In the genomic region with DNA sequence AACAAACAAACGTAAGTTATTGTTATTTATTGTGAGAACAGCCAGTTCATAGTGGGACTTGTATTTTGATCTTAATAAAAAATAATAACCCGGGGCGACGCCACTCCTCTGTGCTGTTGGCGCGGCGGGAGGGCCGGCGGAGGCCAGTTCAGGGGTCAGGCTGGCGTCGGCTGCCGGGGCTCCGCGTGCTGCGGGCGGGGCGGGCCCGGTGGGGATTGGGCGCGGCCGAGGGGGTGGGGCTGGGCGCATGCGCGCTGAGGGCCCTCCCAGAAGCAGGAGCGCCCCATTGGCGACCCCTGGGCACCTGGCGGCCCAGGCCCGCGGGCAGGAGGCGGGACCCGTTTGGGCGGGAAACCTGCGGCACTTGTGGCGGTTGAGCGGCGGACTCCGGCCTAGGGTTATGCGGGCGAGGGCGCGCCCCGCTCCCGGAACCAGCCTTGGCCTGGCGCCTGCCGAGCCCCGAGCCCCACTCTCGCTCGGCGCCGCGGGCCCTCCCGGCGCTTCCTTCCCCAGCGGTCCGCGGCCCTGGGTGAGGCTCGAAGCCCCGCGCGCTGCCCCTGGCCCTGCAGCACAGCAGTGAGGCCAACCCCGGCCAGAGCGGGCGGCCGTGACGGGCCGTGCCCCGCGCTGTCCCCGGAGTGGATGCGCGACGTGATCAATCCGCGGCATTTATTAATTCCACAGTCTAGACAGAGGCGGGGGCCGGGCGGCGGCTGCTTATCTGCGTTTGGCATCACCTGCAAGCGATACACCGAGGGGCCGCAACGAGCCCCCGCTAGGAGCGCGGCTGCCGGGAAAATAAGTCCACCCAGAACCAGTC, we compare ENCODE assay signal across 12 cellular contexts. TPM values are rescaled to one million over a fixed set of nuclear protein-coding genes. Genes with fewer than 3 reads are reported as not detected.
DNase-seq lines count a peak whose midpoint lies in the region; ATAC-seq and TF ChIP-seq lines count a peak whose summit lies in the region.
"Had no signal": no experiment of that assay in that cellular context is flagged by ENCODE, and none has a peak within 500 bp of the region (broad histone marks: within the 10 kb centered on the region; RNA-seq: fewer than 3 reads in every experiment).

No MANE protein-coding gene starts in this region.

- TF ChIP-seq POLR2A in stomach (IDR thresholded peaks at IDR 0.05): no peak

- TF ChIP-seq CTCF in stomach (IDR thresholded peaks at IDR 0.05): no peak

- peaks cover 4% of the 10 kb centered on the region for H3K36me3 Mint-ChIP-seq in activated naive CD4-positive, alpha-beta T cell treated with anti-CD3 and anti-CD28 coated beads, Interleukin-2, amount 10 ng/mL, durations not matched to agents 7 days and 5 days
- H3K36me3 Mint-ChIP-seq in activated naive CD4-positive, alpha-beta T cell treated with anti-CD3 and anti-CD28 coated beads for 36 hours (ENCODE audit: low read depth): peaks cover 2% of the 10 kb centered on the region
- peaks cover under 1% of the 10 kb centered on the region for H3K36me3 Mint-ChIP-seq in activated T-cell treated with anti-CD3 and anti-CD28 coated beads, Interleukin-2, amount 50 U/mL, for 24 hours (ENCODE audit: low read depth)

- ATAC-seq in left colon (peak; percentile 28), HG02759 (IDR thresholded peaks at IDR 0.05; ENCODE audit: unreplicated experiment) (no peak), GM18909 (IDR thresholded peaks at IDR 0.05; ENCODE audit: poor library complexity, unreplicated experiment) (no peak)

- peaks cover 55% of the 10 kb centered on the region for H3K4me1 Mint-ChIP-seq in activated naive CD4-positive, alpha-beta T cell treated with anti-CD3 and anti-CD28 coated beads, Interleukin-2, amount 10 ng/mL, durations not matched to agents 7 days and 5 days
- H3K4me1 Mint-ChIP-seq in activated naive CD4-positive, alpha-beta T cell treated with anti-CD3 and anti-CD28 coated beads for 36 hours (ENCODE audit: low read depth): peaks cover 37% of the 10 kb centered on the region
- peaks cover 52% of the 10 kb centered on the region for H3K4me1 Mint-ChIP-seq in activated T-cell treated with anti-CD3 and anti-CD28 coated beads, Interleukin-2, amount 50 U/mL, for 24 hours (ENCODE audit: low read depth)

- H3K27me3 ChIP-seq in stomach: peaks cover 27 to 100% (median 94%) of the 10 kb centered on the region in 3 donors
- H3K27me3 ChIP-seq: SJCRH30 had no signal

- peak overlapping the region in 3 of 5 donors; percentile 18 to 74 (median 40) for H3K27ac ChIP-seq in stomach
- H3K27ac ChIP-seq: SJCRH30 had no signal

- H3K27ac Mint-ChIP-seq in activated naive CD4-positive, alpha-beta T cell treated with anti-CD3 and anti-CD28 coated beads, Interleukin-2, amount 10 ng/mL, durations not matched to agents 7 days and 5 days: peak overlapping the region; percentile 73
- H3K27ac Mint-ChIP-seq in activated naive CD4-positive, alpha-beta T cell treated with anti-CD3 and anti-CD28 coated beads for 36 hours: no peak overlapping the region
- no peak overlapping the region for H3K27ac Mint-ChIP-seq in activated T-cell treated with anti-CD3 and anti-CD28 coated beads, Interleukin-2, amount 50 U/mL, for 24 hours

- peaks cover 97% of the 10 kb centered on the region for H3K27me3 Mint-ChIP-seq in activated naive CD4-positive, alpha-beta T cell treated with anti-CD3 and anti-CD28 coated beads, Interleukin-2, amount 10 ng/mL, durations not matched to agents 7 days and 5 days
- peaks cover 70% of the 10 kb centered on the region for H3K27me3 Mint-ChIP-seq in activated naive CD4-positive, alpha-beta T cell treated with anti-CD3 and anti-CD28 coated beads for 36 hours (ENCODE audit: low read depth)
- peaks cover 80% of the 10 kb centered on the region for H3K27me3 Mint-ChIP-seq in activated T-cell treated with anti-CD3 and anti-CD28 coated beads, Interleukin-2, amount 50 U/mL, for 24 hours

- peak overlapping the region in 3 of 4 donors; percentile 24 to 63 (median 30) for H3K4me3 ChIP-seq in stomach
- H3K4me3 ChIP-seq: SJCRH30 had no signal

- CTCF ChIA-PET in activated naive CD4-positive, alpha-beta T cell treated with anti-CD3 and anti-CD28 coated beads, Interleukin-2, amount 10 ng/mL, durations not matched to agents 7 days and 5 days (lab: Charles Lee): no interaction called here
- CTCF ChIA-PET in activated naive CD4-positive, alpha-beta T cell treated with anti-CD3 and anti-CD28 coated beads for 36 hours (lab: Charles Lee): interaction anchor here (0.9 kb wide), 1 partner anchor 444 kb away, joined by 3 read pairs; no protein-coding TSS in a partner anchor

- 11 to 24% (median 20%) methylated on average over 15 to 87 of the region's 87 CpGs for WGBS in stomach, 5 donors

- H3K36me3 ChIP-seq in stomach: no peaks in the 10 kb centered on the region
- H3K36me3 ChIP-seq: BE2C had no signal

- peaks cover 0 to 8% (median 0%) of the 10 kb centered on the region in 4 donors for H3K9me3 ChIP-seq in stomach

- peak overlapping the region; percentile 54 for H3K4me3 Mint-ChIP-seq in activated naive CD4-positive, alpha-beta T cell treated with anti-CD3 and anti-CD28 coated beads, Interleukin-2, amount 10 ng/mL, durations not matched to agents 7 days and 5 days
- no peak overlapping the region for H3K4me3 Mint-ChIP-seq in activated naive CD4-positive, alpha-beta T cell treated with anti-CD3 and anti-CD28 coated beads for 36 hours
- H3K4me3 Mint-ChIP-seq in activated T-cell treated with anti-CD3 and anti-CD28 coated beads, Interleukin-2, amount 50 U/mL, for 24 hours: no peak overlapping the region

- TF ChIP-seq EP300 in stomach (IDR thresholded peaks at IDR 0.05): no peak

- intact Hi-C loops in activated naive CD4-positive, alpha-beta T cell treated with anti-CD3 and anti-CD28 coated beads for 36 hours (cut with micrococcal nuclease): loop anchor here (5.0 kb wide), 1 partner anchor 50 kb away; no protein-coding TSS in a partner anchor
- intact Hi-C loops in left colon (cut with DNase I, micrococcal nuclease): no loop called here
- intact Hi-C loops in stomach (cut with DNase I; ENCODE audit: low total_unique reads): no loop called here

- H3K4me1 ChIP-seq in stomach: peaks cover 66 to 87% (median 75%) of the 10 kb centered on the region in 4 donors
- H3K4me1 ChIP-seq: BE2C, SJCRH30 had no signal

- no peaks in the 10 kb centered on the region for H3K9me3 Mint-ChIP-seq in activated naive CD4-positive, alpha-beta T cell treated with anti-CD3 and anti-CD28 coated beads, Interleukin-2, amount 10 ng/mL, durations not matched to agents 7 days and 5 days
- no peaks in the 10 kb centered on the region for H3K9me3 Mint-ChIP-seq in activated naive CD4-positive, alpha-beta T cell treated with anti-CD3 and anti-CD28 coated beads for 36 hours
- no peaks in the 10 kb centered on the region for H3K9me3 Mint-ChIP-seq in activated T-cell treated with anti-CD3 and anti-CD28 coated beads, Interleukin-2, amount 50 U/mL, for 24 hours

- DNase-seq in activated naive CD4-positive, alpha-beta T cell treated with anti-CD3 and anti-CD28 coated beads, Interleukin-2, amount 10 ng/mL, durations not matched to agents 7 days and 5 days: no peak
- DNase-seq in activated naive CD4-positive, alpha-beta T cell treated with anti-CD3 and anti-CD28 coated beads for 36 hours: no peak
- peak; percentile 57 for DNase-seq in activated T-cell treated with anti-CD3 and anti-CD28 coated beads, Interleukin-2, amount 50 U/mL, for 24 hours
- DNase-seq in left colon (peak in 1 of 2 donors; percentile 57), stomach (no peak), GOT3 (lab: John Stamatoyannopoulos, UW) (no peak)
- DNase-seq: BE2C, NCI-H2029 treated with DMSO at 0.1 percent for 48 hours, SJCRH30 had no signal

RNA-seq across cellular contexts. Expression of gene ISL2, which starts 6.0 kb away (rescaled TPM):
- not detected for total RNA-seq in activated naive CD4-positive, alpha-beta T cell treated with anti-CD3 and anti-CD28 coated beads for 36 hours
- total RNA-seq in left colon (under 1 TPM; 0.24 to 0.95 TPM), stomach (1 to 10 TPM in 3 of 5 donors, not detected in 2; 1.3 to 4.0 (median 2.3) TPM)
- 1 to 10 TPM in 2 of 3 donors, under 1 TPM in 1; 0.58 to 2.3 (median 2.1) TPM for polyA plus RNA-seq in stomach
- total RNA-seq: subcutaneous adipose tissue had no signal

RNA-seq across cellular contexts. Expression of gene ETFA, which starts 31.3 kb away (rescaled TPM):
- total RNA-seq in activated naive CD4-positive, alpha-beta T cell treated with anti-CD3 and anti-CD28 coated beads for 36 hours: 100 to 1,000 TPM; 158 to 166 TPM
- 100 to 1,000 TPM; 271 to 289 TPM for total RNA-seq in left colon
- total RNA-seq in stomach: 100 to 1,000 TPM in 3 of 5 donors, 10 to 100 TPM in 2; 68.2 to 304 (median 118) TPM
- 100 to 1,000 TPM in 2 of 3 donors, 10 to 100 TPM in 1; 79.6 to 157 (median 100) TPM for polyA plus RNA-seq in stomach
